ENCODE assay signal across 8 cellular contexts in the genomic region with DNA sequence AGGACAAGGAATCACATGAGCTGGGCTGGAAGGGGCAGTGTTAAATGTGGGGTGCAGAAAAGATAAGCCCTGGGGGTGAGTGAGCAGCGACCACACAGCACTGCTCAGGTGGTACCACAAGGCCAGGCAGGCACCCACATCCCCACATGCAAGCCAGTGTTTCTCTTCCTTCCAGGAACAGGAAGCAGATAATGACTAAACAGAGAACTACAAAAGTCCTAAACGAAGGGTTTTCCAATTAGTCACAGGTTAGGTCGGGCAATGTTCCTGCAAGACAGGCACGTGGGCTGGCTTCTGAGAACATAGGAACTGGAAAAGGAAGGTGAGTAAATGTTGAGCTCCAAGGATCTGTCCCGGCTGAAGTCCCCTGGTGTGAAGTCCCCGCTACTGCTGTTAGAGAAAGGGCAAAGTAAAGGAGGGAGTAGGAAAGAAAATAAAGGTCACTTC. TPM values are rescaled to one million over a fixed set of nuclear protein-coding genes. Genes with fewer than 3 reads are reported as not detected.
DNase-seq lines count a peak whose midpoint lies in the region; ATAC-seq and TF ChIP-seq lines count a peak whose summit lies in the region.

No MANE protein-coding gene starts in this region.

- no peaks in the 10 kb centered on the region for H3K9me3 ChIP-seq in upper lobe of left lung

- peaks cover 42 to 57% (median 52%) of the 10 kb centered on the region in 4 donors for H3K4me1 ChIP-seq in upper lobe of left lung

- TF ChIP-seq POLR2A in upper lobe of left lung (IDR thresholded peaks at IDR 0.05) = no peak

- ATAC-seq in GM18870 (IDR thresholded peaks at IDR 0.05; ENCODE audit: unreplicated experiment) = peak; percentile 68
- peak; percentile 14 for ATAC-seq in left lobe of liver
- ATAC-seq in upper lobe of left lung (ENCODE audit: low FRiP score in 2 of 2) = peak; percentile 61 to 78

- peak overlapping the region in 3 of 4 donors; percentile 15 to 34 (median 33) for H3K27ac ChIP-seq in upper lobe of left lung
- no peak overlapping the region for H3K27ac ChIP-seq in caudate nucleus (ENCODE audit: low read depth, low read length)

- TF ChIP-seq EP300 in upper lobe of left lung (IDR thresholded peaks at IDR 0.05) = peak in 3 of 4 donors; percentile 68 to 91 (median 70)

- H3K36me3 ChIP-seq in upper lobe of left lung = no peaks in the 10 kb centered on the region

- intact Hi-C loops in posterior vena cava (cut with DNase I) = no loop called here

- 26 to 28% methylated on average over 6 of the region's 6 CpGs for WGBS in upper lobe of left lung, 2 donors

- H3K4me3 ChIP-seq in astrocyte of the spinal cord (ENCODE audit: low read depth, low read length) = no peak overlapping the region
- no peak overlapping the region for H3K4me3 ChIP-seq in upper lobe of left lung

- no peaks in the 10 kb centered on the region for H3K27me3 ChIP-seq in upper lobe of left lung

- in situ Hi-C loops in astrocyte of the spinal cord (cut with HindIII; ENCODE audit: low sequenced_read_pairs) = no loop called here

- peak; percentile 96 for DNase-seq in M059J (ENCODE audit: low read depth)
- DNase-seq in astrocyte of the spinal cord (ENCODE audit: low read depth, low spot score) = peak; percentile 86
- no peak for DNase-seq in left lobe of liver (ENCODE audit: low spot score)
- peak in 1 of 2 donors; percentile 84 for DNase-seq in upper lobe of left lung
- no peak for DNase-seq in NCI-H748 (lab: John Stamatoyannopoulos, UW; ENCODE audit: unreplicated experiment)
- DNase-seq in posterior vena cava (ENCODE audit: low spot score) = no peak
- DNase-seq in caudate nucleus (lab: John Stamatoyannopoulos, UW) = no peak

- peak; percentile 14 for TF ChIP-seq CTCF in astrocyte of the spinal cord (IDR thresholded peaks at IDR 0.05; ENCODE audit: low read depth, low read length)
- peak in 2 of 6 experiments; percentile 15 to 22 for TF ChIP-seq CTCF in upper lobe of left lung (IDR thresholded peaks at IDR 0.05)

RNA-seq across cellular contexts. Expression of gene RELL1, which starts 19.5 kb away (rescaled TPM):
- total RNA-seq in M059J (2014; rRNA removed; shearing (Covaris generic)) = 38.2 and 46.7 TPM in 2 replicates
- total RNA-seq in left lobe of liver (3.9 TPM), upper lobe of left lung (10 to 100 TPM; 21.2 to 58.8 (median 40.7) TPM), posterior vena cava (10 to 100 TPM; 33.6 to 40.5 TPM)

Comparison
In these comparisons a context has a peak if more than half of its experiments do, and no peak if none do; other contexts are left out.
1. ATAC-seq: peak in every context shown above with its lines; median percentile 70 in upper lobe of left lung; 68 in GM18870; 14 in left lobe of liver.
2. DNase-seq: peak in M059J (single experiment) and astrocyte of the spinal cord (single experiment); none in left lobe of liver (single experiment), NCI-H748 (single experiment), posterior vena cava (single experiment) and caudate nucleus (0 of 61).